Comparison of ENCODE assay signal across 2 cellular contexts in the genomic region with DNA sequence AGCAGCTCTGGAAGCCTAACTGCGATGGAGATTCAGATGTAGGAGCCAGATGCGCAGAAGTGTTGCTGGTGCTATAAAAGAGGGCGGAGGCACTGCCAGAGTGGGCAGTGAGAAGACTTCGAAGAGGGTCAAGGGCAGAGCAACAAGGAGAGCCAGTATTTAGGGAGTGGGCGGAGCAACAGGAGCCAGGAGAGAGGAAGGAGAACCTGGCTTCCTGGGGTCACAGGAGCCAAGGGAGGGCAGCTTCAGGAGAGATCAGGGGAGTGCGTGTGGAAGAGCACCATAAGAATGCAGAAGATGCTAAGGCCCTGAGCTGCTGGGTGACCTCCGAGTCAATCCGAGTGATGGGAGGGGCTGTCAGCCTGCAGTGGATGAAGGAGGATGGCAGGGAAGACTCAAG.
TF ChIP-seq lines count a peak whose summit lies in the region.

No MANE protein-coding gene starts in this region.

TF ChIP-seq in A549, 52 proteins besides CTCF, POLR2A, EP300 and RAD21:
- no peak for TF ChIP-seq ESRRA (IDR thresholded peaks at IDR 0.05; ENCODE audit: borderline replicate concordance, low read length)
- no peak for TF ChIP-seq ZSCAN20 (CRISPR knock-in tag; IDR thresholded peaks at IDR 0.05)
- TF ChIP-seq HEYL (CRISPR knock-in tag; IDR thresholded peaks at IDR 0.05): no peak
- no peak for TF ChIP-seq RFX5 (IDR thresholded peaks at IDR 0.05)
- TF ChIP-seq, protein P1, sequence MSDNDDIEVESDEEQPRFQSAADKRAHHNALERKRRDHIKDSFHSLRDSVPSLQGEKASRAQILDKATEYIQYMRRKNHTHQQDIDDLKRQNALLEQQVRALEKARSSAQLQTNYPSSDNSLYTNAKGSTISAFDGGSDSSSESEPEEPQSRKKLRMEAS (IDR thresholded peaks at IDR 0.05): no peak

TF ChIP-seq in IMR-90, 13 proteins besides CTCF, POLR2A, EP300 and RAD21:
- no peak for TF ChIP-seq RFX5 (IDR thresholded peaks at IDR 0.05; ENCODE audit: low read depth, low read length)
- TF ChIP-seq RCOR1 (IDR thresholded peaks at IDR 0.05; ENCODE audit: insufficient replicate concordance, low read length): no peak
- no peak for TF ChIP-seq CEBPB (IDR thresholded peaks at IDR 0.05; ENCODE audit: low read depth, low read length)
- no peak for TF ChIP-seq BHLHE40 (IDR thresholded peaks at IDR 0.05; ENCODE audit: low read depth, low read length)
- TF ChIP-seq NFE2L2 (IDR thresholded peaks at IDR 0.05; ENCODE audit: low read depth, low read length): no peak
- TF ChIP-seq, protein P2, sequence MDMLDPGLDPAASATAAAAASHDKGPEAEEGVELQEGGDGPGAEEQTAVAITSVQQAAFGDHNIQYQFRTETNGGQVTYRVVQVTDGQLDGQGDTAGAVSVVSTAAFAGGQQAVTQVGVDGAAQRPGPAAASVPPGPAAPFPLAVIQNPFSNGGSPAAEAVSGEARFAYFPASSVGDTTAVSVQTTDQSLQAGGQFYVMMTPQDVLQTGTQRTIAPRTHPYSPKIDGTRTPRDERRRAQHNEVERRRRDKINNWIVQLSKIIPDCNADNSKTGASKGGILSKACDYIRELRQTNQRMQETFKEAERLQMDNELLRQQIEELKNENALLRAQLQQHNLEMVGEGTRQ (IDR thresholded peaks at IDR 0.05; ENCODE audit: low read depth, low read length): no peak
- TF ChIP-seq MAFK (IDR thresholded peaks at IDR 0.05; ENCODE audit: low read depth, low read length): no peak
- TF ChIP-seq FOS (IDR thresholded peaks at IDR 0.05; ENCODE audit: low read depth, low read length): no peak
- no peak for TF ChIP-seq CHD1 (IDR thresholded peaks at IDR 0.05; ENCODE audit: low read depth, low read length)
- no peak for TF ChIP-seq SMC3 (IDR thresholded peaks at IDR 0.05; ENCODE audit: low read depth, low read length)
- no peak for TF ChIP-seq MXI1 (IDR thresholded peaks at IDR 0.05; ENCODE audit: borderline replicate concordance, low read depth, low read length)
- TF ChIP-seq, protein P3, sequence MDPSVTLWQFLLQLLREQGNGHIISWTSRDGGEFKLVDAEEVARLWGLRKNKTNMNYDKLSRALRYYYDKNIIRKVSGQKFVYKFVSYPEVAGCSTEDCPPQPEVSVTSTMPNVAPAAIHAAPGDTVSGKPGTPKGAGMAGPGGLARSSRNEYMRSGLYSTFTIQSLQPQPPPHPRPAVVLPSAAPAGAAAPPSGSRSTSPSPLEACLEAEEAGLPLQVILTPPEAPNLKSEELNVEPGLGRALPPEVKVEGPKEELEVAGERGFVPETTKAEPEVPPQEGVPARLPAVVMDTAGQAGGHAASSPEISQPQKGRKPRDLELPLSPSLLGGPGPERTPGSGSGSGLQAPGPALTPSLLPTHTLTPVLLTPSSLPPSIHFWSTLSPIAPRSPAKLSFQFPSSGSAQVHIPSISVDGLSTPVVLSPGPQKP (IDR thresholded peaks at IDR 0.05; ENCODE audit: borderline replicate concordance, low read depth, low read length): no peak
- no peak for TF ChIP-seq MAZ (IDR thresholded peaks at IDR 0.05; ENCODE audit: borderline replicate concordance, low read depth, low read length)
